ENCODE assay signal across 1 cellular context in the genomic region with DNA sequence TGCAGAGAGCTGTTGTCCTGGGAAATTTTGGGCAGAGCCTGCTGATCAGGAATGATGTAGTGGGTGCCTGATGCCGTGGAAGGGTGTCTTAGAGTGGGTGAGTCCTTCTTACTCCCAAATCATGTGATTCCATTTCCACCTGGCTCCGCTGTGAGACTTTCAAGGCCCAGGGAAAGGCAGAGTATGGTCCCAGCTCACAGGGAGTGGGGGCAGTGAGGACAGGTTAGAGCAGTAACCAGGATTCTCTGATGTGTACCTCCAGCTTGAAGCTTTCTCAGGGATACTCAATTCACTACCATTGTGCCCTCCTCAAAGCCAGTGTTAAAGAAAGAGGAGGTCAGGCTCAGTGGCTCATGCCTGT.
TF ChIP-seq lines count a peak whose summit lies in the region.

No MANE protein-coding gene starts in this region.

TF ChIP-seq in K562, 482 proteins besides CTCF, POLR2A, EP300 and RAD21 (continued from another document):
- TF ChIP-seq, protein P1, sequence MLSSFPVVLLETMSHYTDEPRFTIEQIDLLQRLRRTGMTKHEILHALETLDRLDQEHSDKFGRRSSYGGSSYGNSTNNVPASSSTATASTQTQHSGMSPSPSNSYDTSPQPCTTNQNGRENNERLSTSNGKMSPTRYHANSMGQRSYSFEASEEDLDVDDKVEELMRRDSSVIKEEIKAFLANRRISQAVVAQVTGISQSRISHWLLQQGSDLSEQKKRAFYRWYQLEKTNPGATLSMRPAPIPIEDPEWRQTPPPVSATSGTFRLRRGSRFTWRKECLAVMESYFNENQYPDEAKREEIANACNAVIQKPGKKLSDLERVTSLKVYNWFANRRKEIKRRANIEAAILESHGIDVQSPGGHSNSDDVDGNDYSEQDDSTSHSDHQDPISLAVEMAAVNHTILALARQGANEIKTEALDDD (IDR thresholded peaks at IDR 0.05) = no peak
- no peak for TF ChIP-seq ZNF445 (CRISPR knock-in tag; IDR thresholded peaks at IDR 0.05; ENCODE audit: low read depth)
- TF ChIP-seq FIP1L1 (IDR thresholded peaks at IDR 0.05; ENCODE audit: low read depth, low read length, poor library complexity, severe bottlenecking) = no peak
- 0 out of 2 replicates have a peak, but pooled peaks have one; percentile 18 for TF ChIP-seq CBFB (CRISPR knock-in tag; IDR thresholded peaks at IDR 0.05)
- TF ChIP-seq ERF (CRISPR knock-in tag; IDR thresholded peaks at IDR 0.05) = no peak
- no peak for TF ChIP-seq ZNF354B (CRISPR knock-in tag; IDR thresholded peaks at IDR 0.05)
- no peak for TF ChIP-seq POLR2AphosphoS5 (IDR thresholded peaks at IDR 0.05; ENCODE audit: control insufficient read depth, insufficient read depth, low read depth, low read length)
